ENCODE assay signal across 7 cellular contexts in the genomic region with DNA sequence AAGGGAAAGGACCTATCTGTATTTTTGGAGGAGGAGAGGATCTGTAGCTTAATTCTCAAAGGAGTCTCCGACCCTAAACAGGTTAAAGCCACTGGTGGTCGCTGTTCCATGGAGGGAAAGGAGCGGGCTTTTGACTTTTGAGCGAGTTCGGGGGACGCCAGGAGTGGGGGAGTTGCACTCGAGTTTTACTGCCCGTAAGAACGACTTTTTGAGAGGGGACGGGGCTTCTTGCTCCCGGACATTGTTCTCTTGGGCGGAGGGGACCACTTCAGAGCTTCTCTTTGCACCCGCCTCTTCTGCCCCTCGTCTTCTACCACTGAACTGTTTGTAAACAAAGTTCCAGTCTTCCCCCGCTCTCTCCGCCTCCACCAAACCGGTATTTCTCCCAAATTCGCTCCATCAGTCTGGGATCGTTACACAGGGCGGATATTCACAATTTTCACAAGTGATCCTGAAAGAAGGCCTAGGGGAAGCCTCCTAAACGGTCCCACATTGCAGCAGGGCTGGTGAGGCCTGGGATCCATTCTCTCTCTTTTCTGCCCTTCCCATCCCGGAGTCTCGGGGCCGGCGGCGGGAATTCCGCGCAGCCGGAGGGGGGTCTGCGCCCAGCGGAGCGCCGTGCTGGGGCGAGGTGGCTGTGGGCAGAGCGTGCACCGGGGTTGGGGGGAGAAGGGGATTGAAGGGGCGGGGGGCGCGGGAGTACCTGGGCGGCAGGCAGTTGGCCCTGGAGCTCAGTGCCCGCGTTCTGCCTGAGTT.
DNase-seq lines count a peak whose midpoint lies in the region; ATAC-seq and TF ChIP-seq lines count a peak whose summit lies in the region.

No MANE protein-coding gene starts in this region.

- peaks cover 18% of the 10 kb centered on the region for H3K27me3 ChIP-seq in parathyroid adenoma (ENCODE audit: control insufficient read depth, insufficient read depth, low read length)
- H3K27me3 ChIP-seq in HAP-1 (ENCODE audit: low read depth), result no peaks in the 10 kb centered on the region

- in situ Hi-C loops in HAP-1 (cut with MboI; ENCODE audit: low sequenced_read_pairs), result no loop called here

- no peak overlapping the region for H2AFZ ChIP-seq in parathyroid adenoma

- H3K4me2 ChIP-seq in parathyroid adenoma (ENCODE audit: low read length), result peak overlapping the region; percentile 36

- ATAC-seq in HG03025 (IDR thresholded peaks at IDR 0.05; ENCODE audit: low FRiP score, unreplicated experiment), result no peak

- no peak overlapping the region for H3K9ac ChIP-seq in parathyroid adenoma

- TF ChIP-seq CTCF in GM10266 (IDR thresholded peaks at IDR 0.05; ENCODE audit: control insufficient read depth, insufficient read depth, low read depth, missing control alignments) (peak; percentile 26), coronary artery (IDR thresholded peaks at IDR 0.05) (no peak), parathyroid adenoma (IDR thresholded peaks at IDR 0.05) (no peak)

- H3K27ac ChIP-seq in coronary artery, result peak overlapping the region in 1 of 2 donors; percentile 44
- no peak overlapping the region for H3K27ac ChIP-seq in parathyroid adenoma
- no peak overlapping the region for H3K27ac ChIP-seq in substantia nigra (ENCODE audit: low read depth, low read length, poor library complexity, severe bottlenecking)

- no peaks in the 10 kb centered on the region for H3K9me3 ChIP-seq in parathyroid adenoma (ENCODE audit: control insufficient read depth, low read length)
- H3K9me3 ChIP-seq in HAP-1, result no peaks in the 10 kb centered on the region

- H3K36me3 ChIP-seq in parathyroid adenoma (ENCODE audit: control insufficient read depth, insufficient read depth, low read length), result no peaks in the 10 kb centered on the region
- peaks cover 6% of the 10 kb centered on the region; the same call in 1 of the 2 replicates for H3K36me3 ChIP-seq in HAP-1 (replicated peaks)

- H3K79me2 ChIP-seq in parathyroid adenoma, result no peaks in the 10 kb centered on the region

- H3K4me1 ChIP-seq in parathyroid adenoma, result peaks cover 11% of the 10 kb centered on the region
- H3K4me1 ChIP-seq in HAP-1, result peaks cover 25% of the 10 kb centered on the region

- H3K4me3 ChIP-seq in coronary artery (peak overlapping the region; percentile 70), parathyroid adenoma (ENCODE audit: low read depth, low read length) (no peak overlapping the region), HAP-1 (no peak overlapping the region)

- DNase-seq in GM10266 (ENCODE audit: extremely low spot score) (peak; percentile 58), NCI-H2171 (lab: John Stamatoyannopoulos, UW) (peak; percentile 48), coronary artery (ENCODE audit: low spot score) (no peak), substantia nigra (lab: John Stamatoyannopoulos, UW) (no peak), HAP-1 (ENCODE audit: low spot score in 2 of 2) (no peak)

Comparison
In these comparisons a context has a peak if more than half of its experiments do, and no peak if none do; other contexts are left out.
1. DNase-seq: peak in GM10266 (single experiment) and NCI-H2171 (single experiment); none in coronary artery (single experiment), substantia nigra (0 of 49) and HAP-1 (0 of 2).